Comparison of ENCODE assay signal across 20 cellular contexts in the genomic region with DNA sequence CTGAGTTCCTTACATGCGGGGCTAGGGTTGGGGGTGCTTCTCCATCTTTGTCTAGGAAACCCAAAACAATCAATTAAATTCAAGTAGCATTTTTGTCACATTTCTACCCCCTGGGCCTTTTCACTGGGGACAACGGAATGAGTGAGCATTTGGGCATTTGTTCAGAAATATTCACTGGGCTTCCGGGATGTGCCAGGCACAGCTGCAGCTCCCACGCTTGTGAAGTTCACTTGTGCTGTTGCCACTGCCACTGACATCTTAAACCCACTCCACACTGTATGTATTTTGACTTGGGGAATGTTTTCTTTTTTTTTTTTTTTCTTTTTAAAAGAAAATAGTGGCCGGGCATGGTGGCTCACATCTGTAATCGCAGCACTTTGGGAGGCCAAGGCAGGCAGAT. TPM values are rescaled to one million over a fixed set of nuclear protein-coding genes. Genes with fewer than 3 reads are reported as not detected.
DNase-seq lines count a peak whose midpoint lies in the region; ATAC-seq and TF ChIP-seq lines count a peak whose summit lies in the region.
"Had no signal": no experiment of that assay in that cellular context is flagged by ENCODE, and none has a peak within 500 bp of the region (broad histone marks: within the 10 kb centered on the region; RNA-seq: fewer than 3 reads in every experiment).

No MANE protein-coding gene starts in this region.

- H3K23ac ChIP-seq in mesenchymal stem cell (ENCODE audit: low read length in 2 of 2), result no peak overlapping the region

- H3K27ac Mint-ChIP-seq in CD14-positive monocyte, result peak overlapping the region in 6 of 7 donors; percentile 26 to 100 (median 94)
- H3K27ac Mint-ChIP-seq: B cell had no signal

- POLR2A ChIA-PET in RWPE1 (lab: Yijun Ruan, JAX; ENCODE audit: low non-redundant PET), result interaction anchor here (0.7 kb wide), 1 partner anchor 244 kb away, joined by 7 read pairs; the partner anchor contains the start of gene ATP6V0E1

- H4K91ac ChIP-seq in mesenchymal stem cell (ENCODE audit: low read length), result no peak overlapping the region

- H3K4me3 Mint-ChIP-seq in CD14-positive monocyte, result no peak overlapping the region
- H3K4me3 Mint-ChIP-seq: B cell had no signal

- H2BK5ac ChIP-seq in mesenchymal stem cell (ENCODE audit: low read depth, low read length, poor library complexity, severe bottlenecking), result no peak overlapping the region

- DNase-seq in CD14-positive monocyte (ENCODE audit: low spot score) (no peak), RWPE1 (ENCODE audit: low spot score) (no peak), mesenchymal stem cell (no peak), NCI-H2196 treated with DMSO at 0.1 percent for 48 hours (lab: John Stamatoyannopoulos, UW; ENCODE audit: unreplicated experiment) (no peak), heart left ventricle (no peak), NCI-H2029 treated with DMSO at 0.1 percent for 48 hours (lab: John Stamatoyannopoulos, UW) (no peak)
- no peak for DNase-seq in activated CD8-positive, alpha-beta memory T cell treated with anti-CD3 and anti-CD28 coated beads, Interleukin-2, amount 50 U/mL, for 48 hours
- DNase-seq: EL, GF-D8, Kasumi-1, MM.1S, NCI-H1048, NCI-H1436, NCI-H187 treated with DMSO at 0.1 percent for 48 hours, NCI-H2171, NCI-H446, NCI-H526, Right ventricle myocardium superior had no signal

- H2BK12ac ChIP-seq in mesenchymal stem cell (ENCODE audit: low read length in 2 of 2), result no peak overlapping the region

- H3K27me3 ChIP-seq in mesenchymal stem cell (ENCODE audit: control insufficient read depth in 1 of 2, insufficient read depth in 1 of 2, low read length in 2 of 2) (no peaks in the 10 kb centered on the region), heart left ventricle (no peaks in the 10 kb centered on the region)

- H3K36me3 Mint-ChIP-seq in CD14-positive monocyte, result peaks cover 2 to 3% of the 10 kb centered on the region in 2 donors

- H3K9me3 Mint-ChIP-seq in CD14-positive monocyte, result peaks cover 0 to 2% (median 0%) of the 10 kb centered on the region in 7 donors

- no peak overlapping the region for H2BK120ac ChIP-seq in mesenchymal stem cell (ENCODE audit: low read depth, low read length)

- H3K4me3 ChIP-seq in mesenchymal stem cell (ENCODE audit: insufficient read depth in 1 of 2, low read depth in 1 of 2, low read length in 2 of 2) (no peak overlapping the region), skin epidermis (no peak overlapping the region), heart left ventricle (no peak overlapping the region)

- ATAC-seq in heart left ventricle, result no peak

- CTCF ChIA-PET in RWPE1 (lab: Yijun Ruan, JAX), result interaction anchor here (1.0 kb wide), 1 partner anchor 9 kb away, joined by 3 read pairs; no protein-coding TSS in a partner anchor

- no peak for TF ChIP-seq POLR2A in heart left ventricle (IDR thresholded peaks at IDR 0.05)

- H3K79me1 ChIP-seq in mesenchymal stem cell (replicated peaks; ENCODE audit: low read length, poor library complexity, severe bottlenecking), result no peaks in the 10 kb centered on the region

- TF ChIP-seq CTCF in CD14-positive monocyte (IDR thresholded peaks at IDR 0.05) (no peak), RWPE1 (conservative IDR thresholded peaks at IDR 0.05; ENCODE audit: low read depth) (no peak), heart left ventricle (IDR thresholded peaks at IDR 0.05) (no peak)

- H3K9me3 ChIP-seq in mesenchymal stem cell (ENCODE audit: control insufficient read depth, low read length) (no peaks in the 10 kb centered on the region), heart left ventricle (no peaks in the 10 kb centered on the region)

- H3K4me2 ChIP-seq in mesenchymal stem cell (ENCODE audit: low read length, poor library complexity, severe bottlenecking), result no peak overlapping the region

- peaks cover 34% of the 10 kb centered on the region for H3K4me1 Mint-ChIP-seq in CD14-positive monocyte

- H2AFZ ChIP-seq in mesenchymal stem cell (ENCODE audit: low read depth, low read length), result no peak overlapping the region

- H3K27me3 Mint-ChIP-seq in CD14-positive monocyte (ENCODE audit: low read depth in 3 of 3), result peaks cover 0 to 4% (median 1%) of the 10 kb centered on the region in 3 donors
- H3K27me3 Mint-ChIP-seq: B cell had no signal

- H4K8ac ChIP-seq in mesenchymal stem cell (ENCODE audit: low read length), result no peak overlapping the region

- H3K18ac ChIP-seq in mesenchymal stem cell (ENCODE audit: low read depth in 1 of 2, low read length in 2 of 2), result no peak overlapping the region

- H3K36me3 ChIP-seq in mesenchymal stem cell (ENCODE audit: control insufficient read depth in 1 of 2, insufficient read depth in 2 of 2, low read depth in 1 of 2, low read length in 2 of 2) (no peaks in the 10 kb centered on the region), heart left ventricle (no peaks in the 10 kb centered on the region)

- H3K9ac ChIP-seq in mesenchymal stem cell (ENCODE audit: low read length), result no peak overlapping the region

- intact Hi-C loops in CD14-positive monocyte (cut with micrococcal nuclease) (no loop called here), heart left ventricle (cut with DNase I) (no loop called here)

- H2AK5ac ChIP-seq in mesenchymal stem cell (ENCODE audit: low read length, severe bottlenecking), result peak overlapping the region; percentile 71

- H3K4me1 ChIP-seq in mesenchymal stem cell (ENCODE audit: control insufficient read depth, insufficient read depth, low read depth, low read length) (peaks cover 27% of the 10 kb centered on the region), heart left ventricle (peaks cover 0 to 41% (median 17%) of the 10 kb centered on the region in 12 donors)

- H3K27ac ChIP-seq in RWPE1 (peak overlapping the region; percentile 63), mesenchymal stem cell (ENCODE audit: low read length, poor library complexity, severe bottlenecking) (no peak overlapping the region), skin epidermis (peak overlapping the region in 13 of 21 experiments; percentile 1 to 96 (median 86)), heart left ventricle (peak overlapping the region in 1 of 12 donors; percentile 1)

- no peak overlapping the region for H3K4ac ChIP-seq in mesenchymal stem cell (ENCODE audit: low read depth in 1 of 2, low read length in 2 of 2)

- no peak overlapping the region for H3K14ac ChIP-seq in mesenchymal stem cell (ENCODE audit: low read length in 2 of 2)

- WGBS in mesenchymal stem cell, result 77% methylated on average over 6 of the region's 6 CpGs
- WGBS in heart left ventricle, 4 donors, result 91 to 96% (median 93%) methylated on average over 6 of the region's 6 CpGs

- no peak overlapping the region for H2BK15ac ChIP-seq in mesenchymal stem cell (ENCODE audit: low read depth, poor library complexity, severe bottlenecking)

RNA-seq across cellular contexts. Expression of gene DUSP1, which starts 31.6 kb away (rescaled TPM):
- polyA plus RNA-seq in CD14-positive monocyte (1,000 to 10,000 TPM; 1,963 to 3,954 TPM), heart left ventricle (100 to 1,000 TPM in 1 of 2 donors, 10 to 100 TPM in 1; 24.3 to 116 TPM)
- 214 TPM for polyA plus RNA-seq in mesenchymal stem cell (2013, experiment 1 of 2)
- 205 TPM for polyA plus RNA-seq in mesenchymal stem cell (2013, experiment 2 of 2)
- 100 to 1,000 TPM in 4 of 9 donors, 10 to 100 TPM in 5; 39.9 to 335 (median 78.2) TPM for total RNA-seq in heart left ventricle

Comparison
In these comparisons a context has a peak if more than half of its experiments do, and no peak if none do; other contexts are left out.
1. RNA of gene DUSP1, which starts 31.6 kb away (polyA plus RNA-seq): 1,963 to 3,954 TPM in CD14-positive monocyte; 24.3 to 116 TPM in heart left ventricle; every median in the first group is over 10 times any median in the second.